In genomic region chr2:186751790-186752189, GRCh38 we compare ENCODE assay signal across 14 cellular contexts. TPM values are rescaled to one million over a fixed set of nuclear protein-coding genes. Genes with fewer than 3 reads are reported as not detected.
A peak's percentile ranks its signal among the peaks of the same experiment; 100 is the strongest.
DNase-seq lines count a peak whose midpoint lies in the region; ATAC-seq and TF ChIP-seq lines count a peak whose summit lies in the region.
"Had no signal": no experiment of that assay in that cellular context is flagged by ENCODE, and none has a peak within 500 bp of the region (broad histone marks: within the 10 kb centered on the region; RNA-seq: fewer than 3 reads in every experiment).

No MANE protein-coding gene starts in this region.

- no peaks in the 10 kb centered on the region for H3K36me3 Mint-ChIP-seq in T-helper 17 cell (ENCODE audit: low read depth)
- peaks cover 58% of the 10 kb centered on the region for H3K36me3 Mint-ChIP-seq in neural progenitor cell

- no peak overlapping the region for H3K9ac ChIP-seq in neural progenitor cell

- H3K9me3 ChIP-seq in T-helper 17 cell (ENCODE audit: control insufficient read depth, low read length, poor library complexity, severe bottlenecking) (no peaks in the 10 kb centered on the region), neural progenitor cell (ENCODE audit: low read depth) (no peaks in the 10 kb centered on the region)
- H3K9me3 ChIP-seq: lower lobe of right lung, pancreas had no signal

- no peaks in the 10 kb centered on the region for H3K27me3 ChIP-seq in neural progenitor cell
- H3K27me3 ChIP-seq: pancreas had no signal

- no peak overlapping the region for H3K4me3 ChIP-seq in neural progenitor cell
- H3K4me3 ChIP-seq: lower lobe of right lung, pancreas had no signal

- no peak overlapping the region for H3K27ac Mint-ChIP-seq in T-helper 17 cell
- no peak overlapping the region for H3K27ac Mint-ChIP-seq in neural progenitor cell

- H3K4me1 Mint-ChIP-seq in T-helper 17 cell: no peaks in the 10 kb centered on the region
- peaks cover 11% of the 10 kb centered on the region for H3K4me1 Mint-ChIP-seq in neural progenitor cell

- peaks cover 13% of the 10 kb centered on the region for H3K4me1 ChIP-seq in neural progenitor cell
- H3K4me1 ChIP-seq: lower lobe of right lung, pancreas had no signal

- peaks cover 15% of the 10 kb centered on the region for H3K36me3 ChIP-seq in neural progenitor cell
- H3K36me3 ChIP-seq: lower lobe of right lung, pancreas had no signal

- peak; percentile 11 for DNase-seq in HT1080 (ENCODE audit: low read depth)
- DNase-seq in T-helper 17 cell: no peak
- no peak for DNase-seq in NCI-H1105 treated with DMSO at 0.1 percent for 48 hours (lab: John Stamatoyannopoulos, UW)
- DNase-seq in D341Med (ENCODE audit: low spot score): no peak
- no peak for DNase-seq in neural progenitor cell (ENCODE audit: low spot score)
- DNase-seq: AML-193, lower lobe of right lung, NCI-H187, pancreas, T-helper 9 cell had no signal

- peaks cover 4% of the 10 kb centered on the region for H3F3A ChIP-seq in neural progenitor cell (ENCODE audit: low read depth)

- H3K27me3 Mint-ChIP-seq in T-helper 17 cell: no peaks in the 10 kb centered on the region
- peaks cover 2% of the 10 kb centered on the region for H3K27me3 Mint-ChIP-seq in neural progenitor cell (ENCODE audit: insufficient read depth, low read depth)

- no peak for TF ChIP-seq CTCF in neural progenitor cell (IDR thresholded peaks at IDR 0.05)

- no peak for TF ChIP-seq POLR2A in GM18505 (IDR thresholded peaks at IDR 0.05; ENCODE audit: borderline replicate concordance, extremely low read depth, insufficient read depth, insufficient read length)

- peaks cover 2% of the 10 kb centered on the region for H3K9me3 Mint-ChIP-seq in neural progenitor cell

- H3K4me2 ChIP-seq in neural progenitor cell: no peak overlapping the region

- no peak overlapping the region for H2AFZ ChIP-seq in neural progenitor cell (replicated peaks)

- H3K27ac ChIP-seq in neural progenitor cell: no peak overlapping the region
- H3K27ac ChIP-seq: lower lobe of right lung, pancreas had no signal

- ATAC-seq in GM18505 (IDR thresholded peaks at IDR 0.05; ENCODE audit: unreplicated experiment) (peak; percentile 86), GM19452 (IDR thresholded peaks at IDR 0.05; ENCODE audit: unreplicated experiment) (peak; percentile 80), HG02885 (IDR thresholded peaks at IDR 0.05; ENCODE audit: poor library complexity, unreplicated experiment) (peak; percentile 85), T-helper 17 cell (no peak)
- ATAC-seq: lower lobe of right lung, Panc1, pancreas had no signal

- H3K4me3 Mint-ChIP-seq in T-helper 17 cell (no peak overlapping the region), neural progenitor cell (no peak overlapping the region)

- H3K79me2 ChIP-seq in neural progenitor cell (ENCODE audit: low read depth): no peaks in the 10 kb centered on the region

- no peaks in the 10 kb centered on the region for H4K20me1 ChIP-seq in neural progenitor cell (ENCODE audit: low read depth)

RNA-seq across cellular contexts. Expression of gene FAM171B, which starts 57.9 kb away (rescaled TPM):
- total RNA-seq in HT1080 (2014; rRNA removed; shearing (Covaris generic)): 6.9 and 8.5 TPM in 2 replicates
- 3.8 and 5.2 TPM in 2 replicates for polyA plus RNA-seq in HT1080 (2015; cell fraction: cytosol; rRNA removed)
- polyA plus RNA-seq in HT1080 (2015; cell fraction: nucleus; rRNA removed): 3.6 and 3.7 TPM in 2 replicates
- under 1 TPM; 0.17 to 0.81 TPM for total RNA-seq in T-helper 17 cell
- 17.2 and 28.4 TPM in 2 replicates for total RNA-seq in neural progenitor cell (ENCODE audit: low replicate concordance)
